ENCODE assay signal across 10 cellular contexts in genomic region chr1:101200513-101200912, GRCh38. TPM values are rescaled to one million over a fixed set of nuclear protein-coding genes. Genes with fewer than 3 reads are reported as not detected.
DNase-seq lines count a peak whose midpoint lies in the region; ATAC-seq, FAIRE-seq and TF ChIP-seq lines count a peak whose summit lies in the region.
"Had no signal": no experiment of that assay in that cellular context is flagged by ENCODE, and none has a peak within 500 bp of the region (broad histone marks: within the 10 kb centered on the region; RNA-seq: fewer than 3 reads in every experiment).

No MANE protein-coding gene starts in this region.

- no peaks in the 10 kb centered on the region for H3K36me3 Mint-ChIP-seq in CD8-positive, alpha-beta T cell
- H3K36me3 Mint-ChIP-seq: activated naive CD4-positive, alpha-beta T cell treated with anti-CD3 and anti-CD28 coated beads, Interleukin-2, amount 50 U/mL, for 24 hours had no signal

- TF ChIP-seq POLR2A in GM12891 (IDR thresholded peaks at IDR 0.05; ENCODE audit: low read depth, low read length): no peak

- no peak overlapping the region for H3K4me3 ChIP-seq in mammary epithelial cell (replicated peaks in 1 of 3; ENCODE audit: insufficient read depth in 1 of 3, low read depth in 2 of 3, low read length in 3 of 3)
- H3K4me3 ChIP-seq in CD8-positive, alpha-beta T cell (ENCODE audit: low read depth, low read length): no peak overlapping the region

- no peak for ATAC-seq in left colon
- ATAC-seq in GM21825 (IDR thresholded peaks at IDR 0.05; ENCODE audit: unreplicated experiment): no peak
- ATAC-seq in CD8-positive, alpha-beta T cell: no peak

- no peaks in the 10 kb centered on the region for H3K36me3 ChIP-seq in mammary epithelial cell (ENCODE audit: insufficient read depth, low read length)
- no peaks in the 10 kb centered on the region for H3K36me3 ChIP-seq in CD8-positive, alpha-beta T cell (ENCODE audit: insufficient read depth, low read length)

- H3K4me1 Mint-ChIP-seq in CD8-positive, alpha-beta T cell (ENCODE audit: low read depth): peaks cover 4% of the 10 kb centered on the region

- H2AFZ ChIP-seq in mammary epithelial cell (ENCODE audit: low read depth, low read length): peak overlapping the region; percentile 74

- peaks cover 21% of the 10 kb centered on the region for H3K4me1 ChIP-seq in mammary epithelial cell (ENCODE audit: insufficient read depth, low read length)
- H3K4me1 ChIP-seq in CD8-positive, alpha-beta T cell (ENCODE audit: insufficient read depth, low read length): no peaks in the 10 kb centered on the region

- H3K27ac ChIP-seq in mammary epithelial cell (ENCODE audit: insufficient read depth, low read depth, low read length): peak overlapping the region; percentile 47
- H3K27ac ChIP-seq in CD8-positive, alpha-beta T cell (ENCODE audit: low read depth, low read length): no peak overlapping the region

- H3K4me3 Mint-ChIP-seq in CD8-positive, alpha-beta T cell: no peak overlapping the region
- H3K4me3 Mint-ChIP-seq: activated naive CD4-positive, alpha-beta T cell treated with anti-CD3 and anti-CD28 coated beads, Interleukin-2, amount 50 U/mL, for 24 hours had no signal

- H3K4me2 ChIP-seq in mammary epithelial cell (ENCODE audit: insufficient read depth, low read depth, low read length): peak overlapping the region; percentile 56

- CTCF ChIA-PET in mammary epithelial cell (lab: Charles Lee; ENCODE audit: low non-redundant PET): no interaction called here
- CTCF ChIA-PET in CD8-positive, alpha-beta T cell (lab: Charles Lee): no interaction called here

- H3K9me3 Mint-ChIP-seq in CD8-positive, alpha-beta T cell: no peaks in the 10 kb centered on the region
- H3K9me3 Mint-ChIP-seq: activated naive CD4-positive, alpha-beta T cell treated with anti-CD3 and anti-CD28 coated beads, Interleukin-2, amount 50 U/mL, for 24 hours had no signal

- 0% methylated on average over 2 of the region's 2 CpGs for WGBS in mammary epithelial cell (ENCODE audit: low coverage, missing lambda C conversion rate)

- H3K27me3 ChIP-seq in mammary epithelial cell (ENCODE audit: insufficient read depth, low read length): no peaks in the 10 kb centered on the region
- H3K27me3 ChIP-seq in CD8-positive, alpha-beta T cell (ENCODE audit: insufficient read depth, low read length): no peaks in the 10 kb centered on the region

- TF ChIP-seq CTCF in mammary epithelial cell (conservative IDR thresholded peaks at IDR 0.05 in 1 of 2, IDR thresholded peaks at IDR 0.05 in 1 of 2; ENCODE audit: extremely low read depth in 1 of 2, insufficient read depth in 1 of 2, low read depth in 1 of 2, low read length in 2 of 2): no peak
- no peak for TF ChIP-seq CTCF in CD8-positive, alpha-beta T cell (IDR thresholded peaks at IDR 0.05)

- dilution Hi-C loops in mammary epithelial cell (cut with HindIII; ENCODE audit: low sequenced_read_pairs): no loop called here

- H3K27me3 Mint-ChIP-seq in CD8-positive, alpha-beta T cell (ENCODE audit: low read depth): no peaks in the 10 kb centered on the region
- H3K27me3 Mint-ChIP-seq: activated naive CD4-positive, alpha-beta T cell treated with anti-CD3 and anti-CD28 coated beads, Interleukin-2, amount 50 U/mL, for 24 hours had no signal

- peak; percentile 88 for DNase-seq in Daoy (ENCODE audit: low read depth)
- peak; percentile 48 for DNase-seq in HTR-8/SVneo (ENCODE audit: insufficient read length, low spot score)
- DNase-seq in mammary epithelial cell: peak; percentile 75
- DNase-seq in kidney glomerular epithelial cell (lab: John Stamatoyannopoulos, UW): peak; percentile 90
- no peak for DNase-seq in left colon
- DNase-seq in GM12891 (ENCODE audit: insufficient read length, low spot score): no peak
- DNase-seq in CD8-positive, alpha-beta T cell: no peak

- in situ Hi-C loops in mammary epithelial cell (cut with MboI; ENCODE audit: low sequenced_read_pairs in 2 of 2): no loop called here

- POLR2A ChIA-PET in CD8-positive, alpha-beta T cell (lab: Charles Lee): no interaction called here

- no peaks in the 10 kb centered on the region for H4K20me1 ChIP-seq in mammary epithelial cell (ENCODE audit: insufficient read depth, low read length)

- no peak overlapping the region for H3K9ac ChIP-seq in mammary epithelial cell (ENCODE audit: insufficient read depth, low read length)

- no peaks in the 10 kb centered on the region for H3K9me3 ChIP-seq in mammary epithelial cell (replicated peaks; ENCODE audit: insufficient read depth, low read length)
- no peaks in the 10 kb centered on the region for H3K9me3 ChIP-seq in CD8-positive, alpha-beta T cell (ENCODE audit: low read length)

- peak; percentile 9 for FAIRE-seq in HTR-8/SVneo (lab: Jason Lieb, UNC)
- FAIRE-seq in GM12891 (lab: Jason Lieb, UNC): no peak

- intact Hi-C loops in mammary epithelial cell (cut with micrococcal nuclease) (loop anchor here (1.0 kb wide), 1 partner anchor 36 kb away; no protein-coding TSS in a partner anchor), left colon (cut with DNase I, micrococcal nuclease) (no loop called here)
- intact Hi-C loops in CD8-positive, alpha-beta T cell (cut with DNase I, micrococcal nuclease): no loop called here

- BruUV-seq in mammary epithelial cell (replicated peaks; lab: Mats Ljungman, UMichigan): TSS peak; percentile 77

- no peaks in the 10 kb centered on the region for H3K79me2 ChIP-seq in mammary epithelial cell (ENCODE audit: insufficient read depth, low read length)

- no peak overlapping the region for H3K27ac Mint-ChIP-seq in CD8-positive, alpha-beta T cell

TF ChIP-seq in GM12891, 5 proteins besides CTCF, POLR2A, EP300 and RAD21:
- TF ChIP-seq PAX5 (IDR thresholded peaks at IDR 0.05; ENCODE audit: insufficient read depth, low read length, severe bottlenecking): no peak
- no peak for TF ChIP-seq TAF1 (IDR thresholded peaks at IDR 0.05; ENCODE audit: low read depth, low read length)
- TF ChIP-seq POLR2AphosphoS5 (IDR thresholded peaks at IDR 0.05; ENCODE audit: low read depth, low read length): no peak
- TF ChIP-seq POU2F2 (IDR thresholded peaks at IDR 0.05; ENCODE audit: low read depth, low read length): no peak
- no peak for TF ChIP-seq SPI1 (IDR thresholded peaks at IDR 0.05; ENCODE audit: low read depth, low read length)

RNA-seq across cellular contexts. Expression of gene S1PR1, which starts 36.3 kb away (rescaled TPM):
- total RNA-seq in Daoy (2014; rRNA removed; shearing (Covaris generic)): 0.63 and 1.4 TPM in 2 replicates
- total RNA-seq in mammary epithelial cell (1 to 10 TPM; 3.7 to 4.2 TPM), left colon (1 to 10 TPM; 7.1 to 9.6 TPM)
- 11.5 TPM for polyA plus RNA-seq in mammary epithelial cell
- polyA minus RNA-seq in mammary epithelial cell: 16.4 TPM
- polyA plus RNA-seq in GM12891 (2012; ENCODE audit: low read depth, missing spikeins): 11.5 TPM
- 100 to 1,000 TPM; 416 to 420 TPM for total RNA-seq in CD8-positive, alpha-beta T cell
- polyA plus RNA-seq: neural cell had no signal

Comparison
In these comparisons a context has a peak if more than half of its experiments do, and no peak if none do; other contexts are left out.
1. DNase-seq: peak in Daoy (single experiment), HTR-8/SVneo (single experiment), mammary epithelial cell (single experiment) and kidney glomerular epithelial cell (single experiment); none in left colon (0 of 2), GM12891 (single experiment) and CD8-positive, alpha-beta T cell (0 of 7).
2. RNA of gene S1PR1, which starts 36.3 kb away (total RNA-seq): 416 to 420 TPM in CD8-positive, alpha-beta T cell; 7.1 to 9.6 TPM in left colon, 3.7 to 4.2 TPM in mammary epithelial cell and 0.63 to 1.4 TPM in Daoy; every median in the first group is over 10 times any median in the second.